ENCODE assay signal across 11 cellular contexts in genomic region chr12:132427999-132428871, GRCh38.
DNase-seq lines count a peak whose midpoint lies in the region; ATAC-seq and TF ChIP-seq lines count a peak whose summit lies in the region.
"Had no signal": no experiment of that assay in that cellular context is flagged by ENCODE, and none has a peak within 500 bp of the region (broad histone marks: within the 10 kb centered on the region; RNA-seq: fewer than 3 reads in every experiment).

No MANE protein-coding gene starts in this region.

- peaks cover 3% of the 10 kb centered on the region for H3K4me1 ChIP-seq in foreskin keratinocyte

- TF ChIP-seq CTCF in foreskin keratinocyte (conservative IDR thresholded peaks at IDR 0.05) (no peak), retinal pigment epithelial cell (conservative IDR thresholded peaks at IDR 0.05; ENCODE audit: low read depth, low read length) (peak; percentile 8)

- ATAC-seq in foreskin keratinocyte (peak; percentile 23), GM21515 (IDR thresholded peaks at IDR 0.05; ENCODE audit: unreplicated experiment) (no peak), GM18517 (IDR thresholded peaks at IDR 0.05; ENCODE audit: unreplicated experiment) (no peak)

- H3K4me3 ChIP-seq in retinal pigment epithelial cell (ENCODE audit: low read length): no peak overlapping the region

- no peak overlapping the region for H3K27ac ChIP-seq in foreskin keratinocyte

- peaks cover 92% of the 10 kb centered on the region for H3K27me3 ChIP-seq in foreskin keratinocyte

- DNase-seq in NCI-H1417 (lab: John Stamatoyannopoulos, UW) (peak; percentile 33 to 68 (median 45)), NCI-H1417 treated with DMSO at 0.1 percent for 48 hours (lab: John Stamatoyannopoulos, UW) (no peak), NCI-H748 treated with DMSO at 0.1 percent for 48 hours (lab: John Stamatoyannopoulos, UW) (peak; percentile 46), foreskin keratinocyte (no peak), retinal pigment epithelial cell (ENCODE audit: low read depth) (peak; percentile 27), cortex of kidney (lab: John Stamatoyannopoulos, UW) (no peak)
- DNase-seq: activated CD8-positive, alpha-beta memory T cell treated with anti-CD3 and anti-CD28 coated beads, Interleukin-2, amount 50 U/mL, for 48 hours; foreskin fibroblast; SIG-M5 had no signal

Comparison
In these comparisons a context has a peak if more than half of its experiments do, and no peak if none do; other contexts are left out.
1. DNase-seq: peak in NCI-H1417 (3 of 3), NCI-H748 treated with DMSO at 0.1 percent for 48 hours (single experiment) and retinal pigment epithelial cell (single experiment); none in NCI-H1417 treated with DMSO at 0.1 percent for 48 hours (single experiment), foreskin keratinocyte (0 of 2) and cortex of kidney (single experiment).